In the genomic region with DNA sequence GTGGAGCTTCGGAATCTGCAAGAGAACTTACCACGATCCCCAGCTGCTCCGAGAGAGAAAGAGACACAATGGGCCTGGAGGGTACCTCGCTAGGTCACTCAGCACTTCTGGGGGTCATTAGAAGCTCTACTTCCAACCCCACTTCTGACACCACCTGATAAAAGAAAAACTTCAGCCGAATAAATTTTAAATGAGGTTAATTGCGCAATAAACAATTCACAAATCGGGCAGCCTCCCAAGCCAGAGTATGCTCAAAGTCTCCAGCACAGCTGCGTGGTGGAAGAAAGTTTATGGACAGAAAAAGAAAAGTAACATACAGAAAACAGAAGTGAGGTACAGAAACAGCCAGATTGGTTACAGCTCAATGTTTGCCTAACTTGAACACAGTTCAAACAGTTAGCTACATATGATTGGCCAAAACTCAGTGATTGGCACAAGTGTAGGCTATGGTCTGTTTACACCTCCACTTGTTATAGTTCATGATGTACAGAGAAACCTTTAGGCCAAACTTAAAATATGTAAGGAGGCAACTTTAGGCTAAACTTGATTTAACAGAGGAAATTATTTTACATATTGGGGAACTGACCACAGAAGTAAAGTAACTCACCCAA, we compare ENCODE assay signal across 23 cellular contexts.
"Had no signal": no experiment of that assay in that cellular context is flagged by ENCODE, and none has a peak within 500 bp of the region (broad histone marks: within the 10 kb centered on the region; RNA-seq: fewer than 3 reads in every experiment).

No MANE protein-coding gene starts in this region.

- FAIRE-seq: RCC 7860, TTC549 had no signal

- H3K27ac ChIP-seq: brain microvascular endothelial cell, cardiac muscle cell had no signal

- H3K27me3 ChIP-seq: cardiac muscle cell had no signal

- H3K4me3 ChIP-seq: cardiac muscle cell had no signal

- DNase-seq: activated CD4-positive, alpha-beta memory T cell treated with anti-CD3 and anti-CD28 coated beads, Interleukin-2, amount 10 ng/mL, durations not matched to agents 7 days and 5 days; activated CD4-positive, alpha-beta T cell treated with anti-CD3 and anti-CD28 coated beads, Interleukin-2, amount 50 U/mL, for 1 hour; activated CD4-positive, CD25-positive, alpha-beta regulatory T cell; activated gamma-delta T cell treated with Interleukin-2 at 50 U/mL for 16 hours; activated naive CD4-positive, alpha-beta T cell treated with anti-CD3 and anti-CD28 coated beads, Interleukin-2, amount 10 ng/mL, durations not matched to agents 7 days and 5 days; activated naive CD8-positive, alpha-beta T cell treated with anti-CD3 and anti-CD28 coated beads for 36 hours; activated T-cell treated with anti-CD3 and anti-CD28 coated beads for 4 hours; activated T-cell treated with anti-CD3 and anti-CD28 coated beads, Interleukin-2, amount 50 U/mL, for 48 hours; brain microvascular endothelial cell; Karpas-422; NCI-H1092 treated with DMSO at 0.1 percent for 48 hours; NCI-H1417 treated with DMSO at 0.1 percent for 48 hours; NCI-H1694 treated with DMSO at 0.1 percent for 48 hours; NCI-H2029 treated with DMSO at 0.1 percent for 48 hours; NCI-H345; NCI-H510A; NCI-H526 treated with DMSO at 0.1 percent for 48 hours; NCI-H82; SHP77 treated with DMSO at 0.1 percent for 48 hours; T-helper 9 cell had no signal

- H3K36me3 ChIP-seq: brain microvascular endothelial cell, cardiac muscle cell had no signal
